ENCODE assay signal across 8 cellular contexts in the genomic region with DNA sequence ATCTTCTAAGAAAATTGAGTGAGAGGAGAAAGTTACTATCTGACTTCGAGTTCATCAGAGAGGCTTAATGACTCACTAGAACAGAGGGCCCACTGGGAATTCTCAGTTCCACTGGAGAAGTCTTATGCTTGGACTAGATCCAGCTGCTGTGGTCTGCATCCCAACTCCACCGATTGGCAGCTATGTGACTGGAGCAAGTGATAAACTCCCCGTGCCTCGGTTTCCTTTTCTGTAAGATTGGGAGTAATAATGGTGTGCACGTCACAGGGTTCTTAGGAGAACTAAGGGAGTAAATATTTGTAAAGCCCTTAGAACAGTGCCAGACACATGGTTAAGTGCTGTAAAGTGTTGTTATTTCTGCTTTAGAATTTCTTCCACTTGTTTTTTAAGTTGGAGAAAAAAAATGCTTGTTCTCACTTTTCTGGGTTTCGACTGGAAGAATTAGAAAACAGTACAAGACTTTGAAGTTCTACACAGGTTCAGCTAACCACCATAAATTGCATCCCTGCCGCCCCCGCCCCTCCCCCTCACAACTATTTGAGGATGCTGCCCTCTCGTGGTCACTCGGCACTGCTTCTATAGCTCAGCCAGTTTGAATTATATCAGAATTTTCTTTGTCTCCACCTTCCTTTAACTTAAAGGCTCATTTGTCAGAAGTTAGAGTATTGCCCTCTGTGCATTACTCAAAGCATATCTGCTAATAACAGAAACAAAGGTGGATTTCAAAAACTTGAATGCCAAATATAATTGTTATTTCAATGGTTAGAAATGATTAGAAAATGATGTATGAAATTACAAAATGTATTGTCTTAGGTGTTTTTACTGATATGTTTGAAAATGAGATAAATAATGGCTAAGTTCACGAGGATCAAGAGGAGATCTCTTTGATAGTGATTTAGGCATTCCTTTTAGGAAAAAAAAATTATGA.
DNase-seq lines count a peak whose midpoint lies in the region; ATAC-seq and TF ChIP-seq lines count a peak whose summit lies in the region.

No MANE protein-coding gene starts in this region.

- no peak overlapping the region for H3K27ac ChIP-seq in foreskin keratinocyte
- H3K27ac ChIP-seq in osteoblast (ENCODE audit: low read depth, low read length), result no peak overlapping the region
- H3K27ac ChIP-seq in suprapubic skin, result no peak overlapping the region

- H3K9me3 ChIP-seq in osteoblast (ENCODE audit: low read depth, low read length) (no peaks in the 10 kb centered on the region), suprapubic skin (no peaks in the 10 kb centered on the region)

- ATAC-seq in foreskin keratinocyte, result peak; percentile 62

- H2AFZ ChIP-seq in osteoblast (ENCODE audit: low read length), result no peak overlapping the region

- DNase-seq in LNCaP clone FGC (ENCODE audit: low read depth), result peak; percentile 21
- DNase-seq in SIG-M5 (lab: John Stamatoyannopoulos, UW), result peak; percentile 28
- DNase-seq in activated T-helper 9 cell treated with anti-CD3 and anti-CD28 coated beads, Interleukin-2, amount 50 U/mL, for 16 hours (ENCODE audit: low read depth), result peak; percentile 61
- DNase-seq in foreskin keratinocyte, result peak in 1 of 2 donors; percentile 26
- DNase-seq in osteoblast (ENCODE audit: insufficient read length, low spot score, missing footprints), result peak; percentile 80
- DNase-seq in suprapubic skin (ENCODE audit: low spot score in 2 of 2), result peak; percentile 81 to 85
- DNase-seq in cerebellar nuclear complex (lab: John Stamatoyannopoulos, UW), result no peak

- WGBS in suprapubic skin, result 25% methylated on average over 11 of the region's 11 CpGs

- no peaks in the 10 kb centered on the region for H4K20me1 ChIP-seq in osteoblast (ENCODE audit: insufficient read depth, low read length)

- no peaks in the 10 kb centered on the region for H3K27me3 ChIP-seq in foreskin keratinocyte
- peaks cover 7% of the 10 kb centered on the region for H3K27me3 ChIP-seq in osteoblast (ENCODE audit: insufficient read depth, low read length)
- H3K27me3 ChIP-seq in suprapubic skin, result no peaks in the 10 kb centered on the region

- H3K4me3 ChIP-seq in LNCaP clone FGC (ENCODE audit: low read depth, low read length), result no peak overlapping the region
- peak overlapping the region; percentile 28 for H3K4me3 ChIP-seq in osteoblast (ENCODE audit: insufficient read depth, low read length)
- H3K4me3 ChIP-seq in suprapubic skin, result no peak overlapping the region

- H3K4me1 ChIP-seq in foreskin keratinocyte (no peaks in the 10 kb centered on the region), osteoblast (ENCODE audit: insufficient read depth, low read length) (peaks cover 11% of the 10 kb centered on the region), suprapubic skin (peaks cover 15% of the 10 kb centered on the region)

- TF ChIP-seq CTCF in GM12801 (IDR thresholded peaks at IDR 0.05; ENCODE audit: extremely low read depth, insufficient read length) (peak; percentile 38), LNCaP clone FGC (IDR thresholded peaks at IDR 0.05; ENCODE audit: control insufficient read depth, extremely low read depth, insufficient read depth) (peak; percentile 94), foreskin keratinocyte (conservative IDR thresholded peaks at IDR 0.05) (peak; percentile 86), osteoblast (IDR thresholded peaks at IDR 0.05; ENCODE audit: extremely low read depth, low read depth, low read length) (peak; percentile 94), suprapubic skin (IDR thresholded peaks at IDR 0.05) (peak; percentile 81 to 82)

- TF ChIP-seq EP300 in suprapubic skin (IDR thresholded peaks at IDR 0.05), result no peak

- no peak for TF ChIP-seq POLR2A in suprapubic skin (IDR thresholded peaks at IDR 0.05)

- peak overlapping the region; percentile 72 for H3K4me2 ChIP-seq in osteoblast (ENCODE audit: insufficient read depth, low read length)

- no peaks in the 10 kb centered on the region for H3K36me3 ChIP-seq in osteoblast (ENCODE audit: insufficient read depth, low read length)
- H3K36me3 ChIP-seq in suprapubic skin, result no peaks in the 10 kb centered on the region

- H3K79me2 ChIP-seq in osteoblast (ENCODE audit: insufficient read depth, low read length), result no peaks in the 10 kb centered on the region

Comparison
In these comparisons a context has a peak if more than half of its experiments do, and no peak if none do; other contexts are left out.
1. CTCF ChIP-seq: peak in every context shown above with its lines; median percentile 94 in LNCaP clone FGC; 94 in osteoblast; 86 in foreskin keratinocyte; 82 in suprapubic skin; 38 in GM12801.
2. DNase-seq: peak in LNCaP clone FGC (single experiment), SIG-M5 (single experiment), activated T-helper 9 cell treated with anti-CD3 and anti-CD28 coated beads, Interleukin-2, amount 50 U/mL, for 16 hours (single experiment), osteoblast (single experiment) and suprapubic skin (2 of 2); none in cerebellar nuclear complex (0 of 2).